In the genomic region with DNA sequence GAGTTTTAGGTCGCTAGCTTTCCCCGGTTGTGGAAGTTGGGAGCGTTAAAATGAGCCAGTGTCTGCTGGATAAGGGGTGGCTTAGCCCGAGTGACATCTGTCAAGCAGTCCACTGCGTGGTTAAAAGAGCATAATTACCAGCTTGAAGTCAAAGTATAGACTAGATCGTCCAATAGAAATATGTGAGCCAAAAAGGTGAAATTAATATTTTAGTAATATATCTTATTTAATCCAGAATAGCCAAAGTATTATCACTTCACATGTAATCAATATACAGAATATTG, we compare ENCODE assay signal across 8 cellular contexts.
DNase-seq lines count a peak whose midpoint lies in the region; ATAC-seq and TF ChIP-seq lines count a peak whose summit lies in the region.

No MANE protein-coding gene starts in this region.

- TF ChIP-seq CTCF in KMS-11 (conservative IDR thresholded peaks at IDR 0.05; ENCODE audit: low read depth, low read length) (no peak), nephron progenitor cell (IDR thresholded peaks at IDR 0.05) (no peak)

- H3K27ac Mint-ChIP-seq in nephron progenitor cell: peak overlapping the region; percentile 92

- H3K4me2 ChIP-seq in KMS-11: peak overlapping the region; percentile 57

- ATAC-seq in GM18909 (IDR thresholded peaks at IDR 0.05; ENCODE audit: poor library complexity, unreplicated experiment): peak; percentile 21

- H3K9ac ChIP-seq in KMS-11 (peak overlapping the region; percentile 56; the same call in 1 of the 2 replicates), duodenal mucosa (ENCODE audit: low read depth in 1 of 2, low read length in 2 of 2) (peak overlapping the region; percentile 85 to 86)

- H3K79me2 ChIP-seq in KMS-11 (ENCODE audit: insufficient read depth, low read depth): peaks cover 11% of the 10 kb centered on the region; the same call in 1 of the 2 replicates

- H3K36me3 ChIP-seq in KMS-11 (ENCODE audit: insufficient read depth) (no peaks in the 10 kb centered on the region), duodenal mucosa (ENCODE audit: control insufficient read depth in 1 of 2, insufficient read depth in 2 of 2, low read length in 2 of 2) (no peaks in the 10 kb centered on the region)

- H3K4me3 Mint-ChIP-seq in nephron progenitor cell: peak overlapping the region; percentile 99

- DNase-seq in nephron progenitor cell (no peak), kidney tubule cell (ENCODE audit: low spot score) (no peak), NCI-H2029 (lab: John Stamatoyannopoulos, UW) (no peak), cerebellar nuclear complex (lab: John Stamatoyannopoulos, UW) (no peak)
- DNase-seq in activated CD4-positive, alpha-beta T cell treated with anti-CD3 and anti-CD28 coated beads, Interleukin-2, amount 50 U/mL, for 4 hours: no peak

- H3K9me3 ChIP-seq in duodenal mucosa (ENCODE audit: control insufficient read depth in 1 of 2, low read length in 2 of 2): no peaks in the 10 kb centered on the region

- H4K20me1 ChIP-seq in KMS-11 (ENCODE audit: insufficient read depth): no peaks in the 10 kb centered on the region; the same call in none of the 2 replicates

- peaks cover 14% of the 10 kb centered on the region for H3K4me1 Mint-ChIP-seq in nephron progenitor cell

- H3K9me3 Mint-ChIP-seq in nephron progenitor cell: no peaks in the 10 kb centered on the region

- H3K27me3 Mint-ChIP-seq in nephron progenitor cell (ENCODE audit: low read depth, poor library complexity): no peaks in the 10 kb centered on the region

- H3K27me3 ChIP-seq in KMS-11 (ENCODE audit: insufficient read depth, low read depth) (no peaks in the 10 kb centered on the region), duodenal mucosa (ENCODE audit: control insufficient read depth in 1 of 2, insufficient read depth in 2 of 2, low read length in 2 of 2) (no peaks in the 10 kb centered on the region)

- no peaks in the 10 kb centered on the region for H3K36me3 Mint-ChIP-seq in nephron progenitor cell (ENCODE audit: low read depth)

- H2AFZ ChIP-seq in KMS-11 (ENCODE audit: low read depth): peak overlapping the region; percentile 82

- no peak overlapping the region for H3K27ac ChIP-seq in KMS-11
- H3K27ac ChIP-seq in duodenal mucosa (ENCODE audit: low read depth, low read length): no peak overlapping the region

- peak overlapping the region; percentile 93 for H3K4me3 ChIP-seq in KMS-11 (IDR thresholded peaks at IDR 0.05; ENCODE audit: insufficient read depth, low read depth, low read length)
- H3K4me3 ChIP-seq in duodenal mucosa (ENCODE audit: low read depth in 1 of 2, low read length in 2 of 2): peak overlapping the region; percentile 88 to 92

- H3K4me1 ChIP-seq in KMS-11 (ENCODE audit: low read depth, poor library complexity, severe bottlenecking): peaks cover 20% of the 10 kb centered on the region
- peaks cover 3 to 10% of the 10 kb centered on the region in 2 donors for H3K4me1 ChIP-seq in duodenal mucosa (ENCODE audit: control insufficient read depth in 1 of 2, insufficient read depth in 2 of 2, low read length in 2 of 2)
